25 cellular contexts compared by ENCODE assay signal in the genomic region with DNA sequence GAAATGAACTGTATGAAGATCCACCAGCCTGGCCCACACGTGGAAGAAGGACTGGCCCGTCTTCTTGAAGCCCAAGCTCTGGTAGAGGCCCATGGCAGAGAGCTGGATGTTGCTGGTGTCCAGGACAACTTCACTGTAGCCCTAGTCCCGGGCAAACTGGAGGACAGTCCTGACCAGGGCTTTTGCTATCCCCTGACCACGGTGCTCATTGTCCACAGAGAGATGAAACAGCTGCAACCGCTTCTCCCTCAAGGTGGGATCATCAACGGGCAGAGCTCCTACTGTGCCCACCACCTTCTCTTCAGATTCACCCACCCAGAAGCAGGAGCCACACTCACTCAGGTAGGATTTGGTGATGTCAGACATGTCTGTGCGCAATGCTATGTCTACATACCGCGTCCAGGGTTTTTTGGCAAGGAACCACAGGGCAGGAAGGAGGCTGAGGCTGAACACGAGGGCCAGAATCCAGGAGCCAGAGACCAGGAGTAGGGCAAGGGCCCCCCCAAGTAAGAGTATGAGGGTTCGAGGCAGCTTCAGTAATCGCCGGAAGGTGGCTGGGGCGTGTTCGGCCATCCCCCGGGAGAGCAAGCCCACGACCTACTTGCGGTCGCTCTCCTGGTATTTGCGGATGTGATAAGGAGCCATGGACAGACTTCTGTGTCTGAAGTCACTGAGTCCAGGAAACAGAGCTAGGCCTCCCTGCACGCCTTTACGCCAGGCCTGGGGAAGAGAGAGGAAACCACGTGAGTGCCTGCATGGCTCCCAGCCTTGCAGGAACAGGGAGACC. TPM values are rescaled to one million over a fixed set of nuclear protein-coding genes. Genes with fewer than 3 reads are reported as not detected.
DNase-seq lines count a peak whose midpoint lies in the region; ATAC-seq and TF ChIP-seq lines count a peak whose summit lies in the region.
"Had no signal": no experiment of that assay in that cellular context is flagged by ENCODE, and none has a peak within 500 bp of the region (broad histone marks: within the 10 kb centered on the region; RNA-seq: fewer than 3 reads in every experiment).

No MANE protein-coding gene starts in this region.

- H3K36me3 ChIP-seq in trophoblast cell (ENCODE audit: control insufficient read depth in 1 of 2, insufficient read depth in 2 of 2, low read length in 2 of 2) = no peaks in the 10 kb centered on the region
- H3K36me3 ChIP-seq: BLaER1 treated with 17β-estradiol and CSF1 and Interleukin-3, amounts not matched to agents 10 nM and 100 nM had no signal

- no CpG with 5 or more reads among the region's 23 CpGs for WGBS in trophoblast cell (ENCODE audit: extremely low coverage, insufficient coverage, insufficient read length)

- H3K23ac ChIP-seq in trophoblast cell (ENCODE audit: low read length) = no peak overlapping the region

- H4K91ac ChIP-seq in trophoblast cell (ENCODE audit: low read depth, low read length) = no peak overlapping the region

- H3K4me3 Mint-ChIP-seq in CD14-positive monocyte = peak overlapping the region; percentile 37 to 80
- H3K4me3 Mint-ChIP-seq: nephron progenitor cell; stimulated activated naive CD8-positive, alpha-beta T cell treated with anti-CD3 and anti-CD28 coated beads, Interleukin-15, amount 100 ng/mL, for 72 hours had no signal

- H3K4me3 ChIP-seq in trophoblast cell (ENCODE audit: low read depth, low read length) = peak overlapping the region; percentile 44
- H3K4me3 ChIP-seq: BLaER1 treated with 17β-estradiol and CSF1 and Interleukin-3, amounts not matched to agents 10 nM and 100 nM; GM23248 had no signal

- H2BK5ac ChIP-seq in trophoblast cell (ENCODE audit: low read depth, low read length, poor library complexity) = no peak overlapping the region

- H3K9me3 Mint-ChIP-seq in CD14-positive monocyte = peaks cover 0 to 6% (median 0%) of the 10 kb centered on the region in 7 donors
- H3K9me3 Mint-ChIP-seq: stimulated activated naive CD8-positive, alpha-beta T cell treated with anti-CD3 and anti-CD28 coated beads, Interleukin-15, amount 100 ng/mL, for 72 hours had no signal

- no peak overlapping the region for H3K4ac ChIP-seq in trophoblast cell (ENCODE audit: low read depth, low read length)

- H3K79me1 ChIP-seq in trophoblast cell (ENCODE audit: low read length) = no peaks in the 10 kb centered on the region

- intact Hi-C loops in CD14-positive monocyte (cut with micrococcal nuclease) = no loop called here
- intact Hi-C loops in left ventricle myocardium superior (cut with micrococcal nuclease) = no loop called here

- H2AFZ ChIP-seq in trophoblast cell (ENCODE audit: insufficient read depth, low read length, poor library complexity) = no peak overlapping the region
- H2AFZ ChIP-seq: GM23248 had no signal

- no peak overlapping the region for H3K18ac ChIP-seq in trophoblast cell (ENCODE audit: low read length)

- no peak overlapping the region for H2AK5ac ChIP-seq in trophoblast cell (ENCODE audit: low read length)

- no peak overlapping the region for H4K8ac ChIP-seq in trophoblast cell (ENCODE audit: low read depth, low read length)

- no peak overlapping the region for H3K9ac ChIP-seq in trophoblast cell (ENCODE audit: low read length)
- H3K9ac ChIP-seq: BLaER1 treated with 17β-estradiol and CSF1 and Interleukin-3, amounts not matched to agents 10 nM and 100 nM; GM23248 had no signal

- no peak overlapping the region for H2BK12ac ChIP-seq in trophoblast cell (ENCODE audit: low read length)

- H3K4me1 ChIP-seq in trophoblast cell (ENCODE audit: control insufficient read depth in 1 of 2, insufficient read depth in 2 of 2, low read length in 2 of 2) = no peaks in the 10 kb centered on the region

- peak; percentile 57 for ATAC-seq in left ventricle myocardium superior
- ATAC-seq in GM21529 (IDR thresholded peaks at IDR 0.05; ENCODE audit: unreplicated experiment) = no peak
- no peak for ATAC-seq in GM18498 (IDR thresholded peaks at IDR 0.05; ENCODE audit: unreplicated experiment)
- no peak for ATAC-seq in HG02973 (IDR thresholded peaks at IDR 0.05; ENCODE audit: unreplicated experiment)
- ATAC-seq: stimulated activated naive CD8-positive, alpha-beta T cell treated with anti-CD3 and anti-CD28 coated beads, Interleukin-15, amount 100 ng/mL, for 72 hours had no signal

- no peak for DNase-seq in CD14-positive monocyte (ENCODE audit: low spot score)
- DNase-seq in left ventricle myocardium superior = no peak
- DNase-seq in trophoblast cell = no peak
- no peak for DNase-seq in NCI-H748 treated with DMSO at 0.1 percent for 48 hours (lab: John Stamatoyannopoulos, UW)
- DNase-seq: ACHN; activated CD4-positive, alpha-beta T cell treated with anti-CD3 and anti-CD28 coated beads, Interleukin-2, amount 50 U/mL, for 4 hours; activated effector memory CD4-positive, alpha-beta T cell treated with Interleukin-2 at 50 U/mL for 16 hours; GM23248; nephron progenitor cell; stimulated activated CD4-positive, alpha-beta T cell treated with anti-CD3 and anti-CD28 coated beads, Interleukin-4, amount 100 ng/mL, for 4 hours; stimulated activated naive CD8-positive, alpha-beta T cell treated with anti-CD3 and anti-CD28 coated beads, Interleukin-15, amount 100 ng/mL, for 72 hours had no signal

- no peak overlapping the region for H3K4me2 ChIP-seq in trophoblast cell (ENCODE audit: low read length)

- H3K27ac ChIP-seq in VCaP (peak overlapping the region; percentile 75), trophoblast cell (ENCODE audit: low read depth, low read length) (no peak overlapping the region)
- H3K27ac ChIP-seq: epithelial cell of prostate, GM23248 had no signal

- no peak overlapping the region for H4K12ac ChIP-seq in trophoblast cell (ENCODE audit: low read depth, low read length)

- H2BK120ac ChIP-seq in trophoblast cell (ENCODE audit: insufficient read depth, low read length, poor library complexity) = no peak overlapping the region

- peak overlapping the region in 6 of 7 donors; percentile 18 to 68 (median 52) for H3K27ac Mint-ChIP-seq in CD14-positive monocyte
- H3K27ac Mint-ChIP-seq: nephron progenitor cell; stimulated activated naive CD8-positive, alpha-beta T cell treated with anti-CD3 and anti-CD28 coated beads, Interleukin-15, amount 100 ng/mL, for 72 hours had no signal

- no peaks in the 10 kb centered on the region for H3K79me2 ChIP-seq in trophoblast cell (ENCODE audit: control insufficient read depth, insufficient read depth, low read length, poor library complexity)

- H3K27me3 Mint-ChIP-seq in CD14-positive monocyte (ENCODE audit: low read depth in 3 of 3) = peaks cover 0 to 8% (median 0%) of the 10 kb centered on the region in 3 donors

- H3K4me1 Mint-ChIP-seq in CD14-positive monocyte = peaks cover 45% of the 10 kb centered on the region
- H3K4me1 Mint-ChIP-seq: nephron progenitor cell; stimulated activated naive CD8-positive, alpha-beta T cell treated with anti-CD3 and anti-CD28 coated beads, Interleukin-15, amount 100 ng/mL, for 72 hours had no signal

- H3K36me3 Mint-ChIP-seq in CD14-positive monocyte = no peaks in the 10 kb centered on the region

- H3K14ac ChIP-seq in trophoblast cell (ENCODE audit: low read length) = no peak overlapping the region

- TF ChIP-seq CTCF in CD14-positive monocyte (IDR thresholded peaks at IDR 0.05) = no peak
- no peak for TF ChIP-seq CTCF in VCaP (conservative IDR thresholded peaks at IDR 0.05)

- no peaks in the 10 kb centered on the region for H3K27me3 ChIP-seq in trophoblast cell (ENCODE audit: insufficient read depth, low read length)
- H3K27me3 ChIP-seq: BLaER1 treated with 17β-estradiol and CSF1 and Interleukin-3, amounts not matched to agents 10 nM and 100 nM had no signal

- peaks cover 12% of the 10 kb centered on the region for H3K9me3 ChIP-seq in trophoblast cell (ENCODE audit: insufficient read depth, low read depth, low read length)

RNA-seq across cellular contexts. Expression of gene TPRKB, which starts 36.3 kb away (rescaled TPM):
- 10 to 100 TPM; 65.8 to 69.1 TPM for polyA plus RNA-seq in CD14-positive monocyte
- 36.4 TPM for total RNA-seq in left ventricle myocardium superior
- polyA plus RNA-seq in trophoblast cell (2013) = 47.2 and 50.9 TPM in 2 replicates

RNA-seq across cellular contexts. Expression of gene NAT8, which starts 58.6 kb away (rescaled TPM):
- polyA plus RNA-seq in CD14-positive monocyte = not detected
- not detected for total RNA-seq in left ventricle myocardium superior
- polyA plus RNA-seq in trophoblast cell (2013) = not detected in 2 replicates
- total RNA-seq: bronchial epithelial cell, dermis microvascular lymphatic vessel endothelial cell, G401, GM23248, IMR-90, kidney epithelial cell, MCF 10A, progenitor cell of endocrine pancreas, urinary bladder had no signal
- polyA plus RNA-seq: GM23248, IMR-90, urinary bladder had no signal
